Comparison of ENCODE assay signal across 8 cellular contexts in the genomic region with DNA sequence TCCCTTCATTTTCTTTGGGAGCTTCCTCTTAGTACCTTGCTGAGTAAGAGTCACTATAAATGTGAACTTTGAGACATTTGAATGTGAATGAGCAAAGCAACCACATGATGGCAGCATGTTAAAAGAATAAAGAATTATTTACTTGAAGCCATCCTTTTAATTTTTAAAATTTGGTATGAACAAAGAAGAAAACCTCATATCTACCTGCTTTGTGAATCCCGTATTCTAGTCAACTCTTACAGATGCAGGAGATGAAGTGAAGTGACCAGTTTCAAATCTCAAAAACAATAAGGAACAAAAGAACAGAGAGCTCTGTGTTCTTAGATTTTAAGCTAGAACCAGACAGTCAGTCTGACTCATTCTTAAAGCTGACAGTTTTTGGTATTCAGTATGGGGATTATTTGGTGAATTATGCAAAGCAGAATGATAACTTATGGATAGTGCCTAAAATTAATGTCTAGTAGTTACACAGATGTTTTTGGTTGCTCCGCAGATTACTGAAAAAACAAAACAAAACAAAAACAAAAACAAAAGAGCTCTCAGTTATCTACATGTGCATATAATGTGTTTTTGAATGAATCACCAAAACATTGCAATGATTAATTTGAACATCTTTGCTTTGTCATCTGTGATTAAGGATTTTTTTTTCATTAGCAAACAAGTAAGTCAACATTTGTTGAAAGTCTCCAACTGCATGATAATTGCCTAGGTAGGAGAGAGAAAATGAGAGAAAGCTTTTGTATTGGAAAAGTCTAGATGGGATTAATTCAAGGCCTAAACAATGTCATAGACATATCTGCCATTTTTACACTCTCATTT. TPM values are rescaled to one million over a fixed set of nuclear protein-coding genes. Genes with fewer than 3 reads are reported as not detected.
DNase-seq lines count a peak whose midpoint lies in the region; ATAC-seq and TF ChIP-seq lines count a peak whose summit lies in the region.

No MANE protein-coding gene starts in this region.

- H3F3A ChIP-seq in MM.1S (ENCODE audit: insufficient read depth, low read length): no peaks in the 10 kb centered on the region

- H3K36me3 ChIP-seq in MM.1S (replicated peaks; ENCODE audit: insufficient read depth, low read length) (no peaks in the 10 kb centered on the region), brain microvascular endothelial cell (replicated peaks) (no peaks in the 10 kb centered on the region)

- no peaks in the 10 kb centered on the region for H3K9me2 ChIP-seq in MM.1S (replicated peaks; ENCODE audit: insufficient read depth, low read length)

- H3K4me1 ChIP-seq in MM.1S (ENCODE audit: low read length): 0 out of 2 replicates have a peak, but pooled peaks cover 4% of the 10 kb centered on the region

- no peak overlapping the region for H3K4me3 ChIP-seq in MM.1S (ENCODE audit: low read length)
- H3K4me3 ChIP-seq in brain microvascular endothelial cell (ENCODE audit: low read depth, low read length): no peak overlapping the region

- TF ChIP-seq CTCF in AG09319 (IDR thresholded peaks at IDR 0.05; ENCODE audit: low read depth, low read length) (peak; percentile 46), MM.1S (IDR thresholded peaks at IDR 0.05; ENCODE audit: low read length) (peak; percentile 53), brain microvascular endothelial cell (IDR thresholded peaks at IDR 0.05; ENCODE audit: low read depth, low read length, missing control alignments) (peak; percentile 29)

- H3K27me3 ChIP-seq in MM.1S (replicated peaks; ENCODE audit: insufficient read depth, low read length): no peaks in the 10 kb centered on the region
- no peaks in the 10 kb centered on the region for H3K27me3 ChIP-seq in brain microvascular endothelial cell (replicated peaks)

- H3K9me3 ChIP-seq in MM.1S (replicated peaks; ENCODE audit: insufficient read depth, low read length): no peaks in the 10 kb centered on the region

- H3K27ac ChIP-seq in MM.1S (ENCODE audit: low read length) (no peak overlapping the region), brain microvascular endothelial cell (peak overlapping the region; percentile 50)

- H3K9ac ChIP-seq in MM.1S (ENCODE audit: low read length): no peak overlapping the region

- no peaks in the 10 kb centered on the region for H4K20me1 ChIP-seq in MM.1S (ENCODE audit: insufficient read depth, low read length)

- in situ Hi-C loops in brain microvascular endothelial cell (cut with HindIII; ENCODE audit: low pct_ligation_motif_present, low sequenced_read_pairs): no loop called here

- no peaks in the 10 kb centered on the region for H3K79me2 ChIP-seq in MM.1S (ENCODE audit: low read length)

- H3K4me2 ChIP-seq in MM.1S (ENCODE audit: low read depth, low read length): peak overlapping the region; percentile 7

- DNase-seq in AG09319 (ENCODE audit: extremely low read depth, low read depth): peak; percentile 7
- peak; percentile 56 for DNase-seq in MM.1S
- DNase-seq in brain microvascular endothelial cell: peak; percentile 40
- DNase-seq in mucosa of gallbladder (ENCODE audit: low spot score): peak; percentile 10
- DNase-seq in NCI-H524 treated with DMSO at 0.1 percent for 48 hours (lab: John Stamatoyannopoulos, UW): no peak

- H2AFZ ChIP-seq in MM.1S (ENCODE audit: low read length): 0 out of 2 replicates have a peak overlapping the region, but pooled peaks have one; percentile 35

- ATAC-seq in GM18502 (IDR thresholded peaks at IDR 0.05; ENCODE audit: poor library complexity, unreplicated experiment) (peak; percentile 85), HG02623 (IDR thresholded peaks at IDR 0.05; ENCODE audit: unreplicated experiment) (no peak), HG03571 (IDR thresholded peaks at IDR 0.05; ENCODE audit: unreplicated experiment) (no peak)

RNA-seq across cellular contexts. Expression of gene H2AZ1, which starts 48.2 kb away (rescaled TPM):
- 155 TPM for total RNA-seq in mucosa of gallbladder

RNA-seq across cellular contexts. Expression of gene DNAJB14, which starts 51.9 kb away (rescaled TPM):
- 50.8 TPM for total RNA-seq in mucosa of gallbladder
